8 cellular contexts compared by ENCODE assay signal in genomic region chr1:150560011-150560438, GRCh38. TPM values are rescaled to one million over a fixed set of nuclear protein-coding genes. Genes with fewer than 3 reads are reported as not detected.
A peak's percentile ranks its signal among the peaks of the same experiment; 100 is the strongest.
DNase-seq lines count a peak whose midpoint lies in the region; ATAC-seq, FAIRE-seq and TF ChIP-seq lines count a peak whose summit lies in the region.

No MANE protein-coding gene starts in this region.

- H3K9me3 ChIP-seq in AG04450 (ENCODE audit: control insufficient read depth, insufficient read depth, low read length) (no peaks in the 10 kb centered on the region; the same call in 1 of the 2 replicates), H1 (ENCODE audit: insufficient read depth in 2 of 2, low read depth in 1 of 2, low read length in 1 of 2) (no peaks in the 10 kb centered on the region)

- peak overlapping the region; percentile 22 to 85; a peak in 1 of 4 replicates for H3K4me2 ChIP-seq in H1 (ENCODE audit: insufficient read depth in 1 of 2, low read depth in 2 of 2, low read length in 2 of 2)

- 45% methylated on average over 9 of the region's 9 CpGs; no CpG with 5 or more reads in 1 of the 2 experiments for WGBS in H1 (ENCODE audit: extremely low coverage in 1 of 2, insufficient coverage in 1 of 2, insufficient read length in 1 of 2, insufficient replicate concordance in 2 of 2, low coverage in 1 of 2, low lambda C conversion rate in 2 of 2, missing lambda C conversion rate in 1 of 2), 2 experiments

- DNase-seq in AG04450 (ENCODE audit: low read depth, low spot score), result no peak
- DNase-seq in GM20000 (ENCODE audit: low spot score), result peak; percentile 89
- DNase-seq in NCI-H69 (lab: John Stamatoyannopoulos, UW), result peak; percentile 75
- DNase-seq in activated CD8-positive, alpha-beta T cell treated with anti-CD3 and anti-CD28 coated beads for 36 hours, result peak; percentile 87
- DNase-seq in H1 (ENCODE audit: low read depth in 1 of 2, low spot score in 2 of 2), result peak in 1 of 2 experiments; percentile 92
- DNase-seq in mucosa of gallbladder (ENCODE audit: low spot score), result peak; percentile 82
- peak; percentile 84 for DNase-seq in stimulated activated naive CD8-positive, alpha-beta T cell treated with anti-CD3 and anti-CD28 coated beads, Interleukin-15, Interleukin-2, amounts not matched to agents 100 U/mL and 50 U/mL, for 24 hours

- TF ChIP-seq CTCF in AG04450 (IDR thresholded peaks at IDR 0.05; ENCODE audit: low read depth, low read length) (peak; percentile 91), GM20000 (IDR thresholded peaks at IDR 0.05; ENCODE audit: extremely low read depth, missing control alignments) (peak; percentile 95), H1 (IDR thresholded peaks at IDR 0.05; ENCODE audit: control extremely low read depth in 1 of 3, insufficient read depth in 1 of 3, low read depth in 1 of 3, low read length in 3 of 3) (peak in 2 of 3 experiments; percentile 86 to 97; a peak in 3 of 4 replicates)
- TF ChIP-seq CTCF in activated CD8-positive, alpha-beta T cell treated with anti-CD3 and anti-CD28 coated beads for 36 hours (IDR thresholded peaks at IDR 0.05), result peak; percentile 93

- no peak overlapping the region for H2BK20ac ChIP-seq in H1 (ENCODE audit: low read length)

- H4K91ac ChIP-seq in H1 (replicated peaks; ENCODE audit: insufficient read length, low read length), result peak overlapping the region; percentile 5

- peak overlapping the region; percentile 100 for H2BK15ac ChIP-seq in H1 (ENCODE audit: low read length)

- H3K27ac Mint-ChIP-seq in activated CD8-positive, alpha-beta T cell treated with anti-CD3 and anti-CD28 coated beads for 36 hours, result peak overlapping the region; percentile 99

- peaks cover 36% of the 10 kb centered on the region for H3K4me1 Mint-ChIP-seq in activated CD8-positive, alpha-beta T cell treated with anti-CD3 and anti-CD28 coated beads for 36 hours (ENCODE audit: low read depth)

- H2AFZ ChIP-seq in H1 (ENCODE audit: low read length), result no peak overlapping the region

- FAIRE-seq in H1 (lab: Jason Lieb, UNC), result no peak

- peak overlapping the region; percentile 88 for H2BK12ac ChIP-seq in H1 (ENCODE audit: low read depth, low read length)

- peak overlapping the region; percentile 62; the same call in 1 of the 2 replicates for H2BK5ac ChIP-seq in H1 (ENCODE audit: low read depth, low read length)

- TF ChIP-seq POLR2A in H1 (IDR thresholded peaks at IDR 0.05; ENCODE audit: control extremely low read depth in 1 of 2, low read depth in 2 of 2, low read length in 2 of 2), result no peak

- intact Hi-C loops in activated CD8-positive, alpha-beta T cell treated with anti-CD3 and anti-CD28 coated beads for 36 hours (cut with micrococcal nuclease), result loop anchor here (10.0 kb wide), 1 partner anchor 135 kb away; the partner anchor contains the start of gene GOLPH3L

- H3K18ac ChIP-seq in H1 (ENCODE audit: extremely low read depth, low read length), result no peak overlapping the region

- H4K8ac ChIP-seq in H1 (ENCODE audit: extremely low read depth, insufficient read depth, low read length), result no peak overlapping the region

- H3K27me3 ChIP-seq in AG04450 (ENCODE audit: control insufficient read depth, insufficient read depth, low read length) (no peaks in the 10 kb centered on the region), H1 (replicated peaks in 1 of 4; ENCODE audit: control insufficient read depth in 3 of 4, extremely low read depth in 1 of 4, insufficient read depth in 3 of 4, low read length in 3 of 4) (no peaks in the 10 kb centered on the region)

- peaks cover 0 to 4% (median 2%) of the 10 kb centered on the region in 4 experiments; a peak in 2 of 8 replicates for H3K36me3 ChIP-seq in H1 (ENCODE audit: control insufficient read depth in 2 of 4, insufficient read depth in 4 of 4, low read length in 3 of 4)

- H3K4ac ChIP-seq in H1 (replicated peaks; ENCODE audit: insufficient read length, low read depth, low read length), result no peak overlapping the region

- no peaks in the 10 kb centered on the region for H3K9me3 Mint-ChIP-seq in activated CD8-positive, alpha-beta T cell treated with anti-CD3 and anti-CD28 coated beads for 36 hours

- H3K79me2 ChIP-seq in H1 (ENCODE audit: control insufficient read depth in 1 of 2, insufficient read depth in 2 of 2, low read length in 2 of 2), result peaks cover 0 to 26% of the 10 kb centered on the region in 2 experiments; a peak in 2 of 4 replicates

- no peak overlapping the region for H2BK120ac ChIP-seq in H1 (replicated peaks; ENCODE audit: low read depth, low read length)

- H2AK5ac ChIP-seq in H1 (ENCODE audit: low read depth, low read length), result peak overlapping the region; percentile 42; the same call in 1 of the 2 replicates

- CTCF ChIA-PET in AG04450 (lab: Charles Lee), result interaction anchor here (0.5 to 4.3 kb wide), 45 partner anchors 8 to 439 kb away, joined by 3 to 104 read pairs (median 5); partner anchors contain the start of genes ADAMTSL4, CTSK, ENSA and FALEC
- CTCF ChIA-PET in activated CD8-positive, alpha-beta T cell treated with anti-CD3 and anti-CD28 coated beads for 36 hours (lab: Charles Lee), result interaction anchor here (0.6 to 11.2 kb wide), 32 partner anchors 10 to 446 kb away, joined by 3 to 324 read pairs (median 4); partner anchors contain the start of genes ADAMTSL4, CA14, CTSS and ENSA
- CTCF ChIA-PET in H1 (lab: Charles Lee; ENCODE audit: partially characterized antibody), result interaction anchor here (0.6 to 13.7 kb wide), 41 partner anchors 11 to 299 kb away, joined by 3 to 210 read pairs (median 4); partner anchors contain the start of genes ADAMTSL4, FALEC, GOLPH3L and MCL1

- TF ChIP-seq RAD21 in H1 (IDR thresholded peaks at IDR 0.05 in 1 of 2, conservative IDR thresholded peaks at IDR 0.05 in 1 of 2; ENCODE audit: low read depth in 2 of 2, low read length in 2 of 2), result peak; percentile 57 to 67

- H3K9ac ChIP-seq in H1 (replicated peaks in 1 of 4; ENCODE audit: extremely low read depth in 1 of 4, low read depth in 3 of 4, low read length in 3 of 4), result no peak overlapping the region

- H4K5ac ChIP-seq in H1 (ENCODE audit: insufficient read length, low read depth, low read length), result peak overlapping the region; percentile 13

- H3K79me1 ChIP-seq in H1 (ENCODE audit: low read depth, low read length), result 0 out of 2 replicates have a peak, but pooled peaks cover 3% of the 10 kb centered on the region

- POLR2A ChIA-PET in AG04450 (lab: Yijun Ruan, JAX), result interaction anchor here (1.1 to 7.0 kb wide), 3 partner anchors 8 to 59 kb away, joined by 4 to 130 read pairs (median 15); partner anchors contain the start of gene MCL1
- POLR2A ChIA-PET in activated CD8-positive, alpha-beta T cell treated with anti-CD3 and anti-CD28 coated beads for 36 hours (lab: Charles Lee), result interaction anchor here (0.6 to 24.5 kb wide), 6 partner anchors 8 to 366 kb away, joined by 3 to 678 read pairs (median 5); partner anchors contain the start of genes ADAMTSL4, ENSA, MCL1 and SETDB1
- POLR2A ChIA-PET in H1 (lab: Charles Lee; ENCODE audit: partially characterized antibody), result interaction anchor here (0.6 to 43.7 kb wide), 8 partner anchors 9 to 414 kb away, joined by 3 to 1380 read pairs (median 4); partner anchors contain the start of genes ADAMTSL4, ENSA, FALEC and MCL1

- peaks cover 7% of the 10 kb centered on the region for H3K23me2 ChIP-seq in H1 (ENCODE audit: low read depth, low read length)

- H3K23ac ChIP-seq in H1 (ENCODE audit: insufficient read length), result no peak overlapping the region

- no peak overlapping the region for H3K56ac ChIP-seq in H1 (replicated peaks; ENCODE audit: insufficient read length, low read depth, low read length)

- H4K20me1 ChIP-seq in H1 (replicated peaks in 1 of 2; ENCODE audit: control insufficient read depth in 1 of 2, insufficient read depth in 2 of 2, low read length in 2 of 2), result peaks cover 0 to 6% of the 10 kb centered on the region in 2 experiments

- peaks cover 2% of the 10 kb centered on the region for H3K36me3 Mint-ChIP-seq in activated CD8-positive, alpha-beta T cell treated with anti-CD3 and anti-CD28 coated beads for 36 hours (ENCODE audit: low read depth)

- peaks cover 11 to 23% (median 19%) of the 10 kb centered on the region in 4 experiments for H3K4me1 ChIP-seq in H1 (replicated peaks in 1 of 4; ENCODE audit: control insufficient read depth in 3 of 4, insufficient read depth in 4 of 4, low read length in 3 of 4)

- no peak for TF ChIP-seq EP300 in H1 (IDR thresholded peaks at IDR 0.05; ENCODE audit: borderline replicate concordance in 1 of 2, low read depth in 2 of 2, low read length in 2 of 2)

- no peak overlapping the region for H3K14ac ChIP-seq in H1 (ENCODE audit: insufficient read length)

- H3K27ac ChIP-seq in AG04450 (ENCODE audit: low read depth, low read length), result no peak overlapping the region
- no peak overlapping the region for H3K27ac ChIP-seq in H1 (ENCODE audit: low read depth, low read length)

- no peaks in the 10 kb centered on the region for H3K27me3 Mint-ChIP-seq in activated CD8-positive, alpha-beta T cell treated with anti-CD3 and anti-CD28 coated beads for 36 hours

- peak; percentile 21 for ATAC-seq in activated CD8-positive, alpha-beta T cell treated with anti-CD3 and anti-CD28 coated beads for 36 hours
- ATAC-seq in stimulated activated naive CD8-positive, alpha-beta T cell treated with anti-CD3 and anti-CD28 coated beads, Interleukin-15, Interleukin-2, amounts not matched to agents 100 U/mL and 50 U/mL, for 24 hours, result peak; percentile 6
- ATAC-seq in GM21447 (IDR thresholded peaks at IDR 0.05; ENCODE audit: unreplicated experiment), result no peak

- peak overlapping the region; percentile 88 for H3K4me3 Mint-ChIP-seq in activated CD8-positive, alpha-beta T cell treated with anti-CD3 and anti-CD28 coated beads for 36 hours

- H3K4me3 ChIP-seq in AG04450 (ENCODE audit: low read depth, low read length) (no peak overlapping the region), H1 (ENCODE audit: extremely low read depth in 1 of 4, insufficient read depth in 2 of 4, low read depth in 3 of 4, low read length in 4 of 4) (no peak overlapping the region)

RNA-seq across cellular contexts. Expression of gene ADAMTSL4, which starts 10.8 kb away (rescaled TPM):
- 4.2 and 4.9 TPM in 2 replicates for polyA plus RNA-seq in AG04450 (2011; rRNA removed)
- 3.0 and 3.8 TPM in 2 replicates for polyA minus RNA-seq in AG04450 (2011; rRNA and poly(A)+ RNA removed)
- total RNA-seq in activated CD8-positive, alpha-beta T cell treated with anti-CD3 and anti-CD28 coated beads for 36 hours, result under 1 TPM; 0.11 to 0.20 TPM
- 5.3 and 5.4 TPM in 2 replicates for total RNA-seq in H1 (2021; fragmentation: NEBNext Ultra II Directional; extraction: Animal tissue kit (Norgen Biotek cat#: 25700))
- 4.2 and 5.9 TPM in 2 replicates for polyA plus RNA-seq in H1 (2011; rRNA removed)
- 3.1 TPM for polyA plus RNA-seq in H1 (2011; cell fraction: cytosol; rRNA removed)
- polyA plus RNA-seq in H1 (2011; cell fraction: nucleus; rRNA removed), result 26.7 TPM
- 4.9 to 7.2 TPM (median 6.7 TPM) in 4 replicates for polyA plus RNA-seq in H1 (2012, experiment 1 of 2)
- 3.8 TPM for polyA plus RNA-seq in H1 (2012, experiment 2 of 2)
- polyA plus RNA-seq in H1 (2013, experiment 1 of 2), result 9.2 TPM
- 8.1 TPM for polyA plus RNA-seq in H1 (2013, experiment 2 of 2)
- 0.73 and 0.85 TPM in 2 replicates for polyA minus RNA-seq in H1 (2011; rRNA and poly(A)+ RNA removed)
- polyA minus RNA-seq in H1 (2011; cell fraction: cytosol; rRNA and poly(A)+ RNA removed), result 2.6 TPM
- polyA minus RNA-seq in H1 (2011; cell fraction: nucleus; rRNA and poly(A)+ RNA removed), result 3.5 TPM
- total RNA-seq in mucosa of gallbladder, result 17.2 TPM

RNA-seq across cellular contexts. Expression of gene MCL1, which starts 19.4 kb away (rescaled TPM):
- 107 and 138 TPM in 2 replicates for polyA plus RNA-seq in AG04450 (2011; rRNA removed)
- polyA minus RNA-seq in AG04450 (2011; rRNA and poly(A)+ RNA removed), result 160 and 170 TPM in 2 replicates
- total RNA-seq in activated CD8-positive, alpha-beta T cell treated with anti-CD3 and anti-CD28 coated beads for 36 hours, result 100 to 1,000 TPM; 207 TPM
- total RNA-seq in H1 (2021; fragmentation: NEBNext Ultra II Directional; extraction: Animal tissue kit (Norgen Biotek cat#: 25700)), result 196 and 218 TPM in 2 replicates
- polyA plus RNA-seq in H1 (2011; rRNA removed), result 57.5 and 61.1 TPM in 2 replicates
- polyA plus RNA-seq in H1 (2011; cell fraction: cytosol; rRNA removed), result 78.4 TPM
- polyA plus RNA-seq in H1 (2011; cell fraction: nucleus; rRNA removed), result 85.5 TPM
- 93.2 to 159 TPM (median 119 TPM) in 4 replicates for polyA plus RNA-seq in H1 (2012, experiment 1 of 2)
- polyA plus RNA-seq in H1 (2012, experiment 2 of 2), result 18.8 TPM
- 116 TPM for polyA plus RNA-seq in H1 (2013, experiment 1 of 2)
- polyA plus RNA-seq in H1 (2013, experiment 2 of 2), result 123 TPM
- 104 and 119 TPM in 2 replicates for polyA minus RNA-seq in H1 (2011; rRNA and poly(A)+ RNA removed)
- 98.4 TPM for polyA minus RNA-seq in H1 (2011; cell fraction: cytosol; rRNA and poly(A)+ RNA removed)
- 171 TPM for polyA minus RNA-seq in H1 (2011; cell fraction: nucleus; rRNA and poly(A)+ RNA removed)
- 231 TPM for total RNA-seq in mucosa of gallbladder

RNA-seq across cellular contexts. Expression of gene FALEC, which starts 44.5 kb away (rescaled TPM):
- not detected in 2 replicates for polyA plus RNA-seq in AG04450 (2011; rRNA removed)
- not detected in 2 replicates for polyA minus RNA-seq in AG04450 (2011; rRNA and poly(A)+ RNA removed)
- total RNA-seq in activated CD8-positive, alpha-beta T cell treated with anti-CD3 and anti-CD28 coated beads for 36 hours, result not detected
- 1.1 TPM in 1 of 2 replicates, not detected in the other for total RNA-seq in H1 (2021; fragmentation: NEBNext Ultra II Directional; extraction: Animal tissue kit (Norgen Biotek cat#: 25700))
- polyA plus RNA-seq in H1 (2011; rRNA removed), result not detected in 2 replicates
- polyA plus RNA-seq in H1 (2011; cell fraction: cytosol; rRNA removed), result 0.19 TPM
- polyA plus RNA-seq in H1 (2011; cell fraction: nucleus; rRNA removed), result not detected
- polyA plus RNA-seq in H1 (2012, experiment 1 of 2), result 0.36 to 1.0 TPM (median 0.75 TPM) in 4 replicates
- polyA plus RNA-seq in H1 (2012, experiment 2 of 2), result not detected
- 0.45 TPM for polyA plus RNA-seq in H1 (2013, experiment 1 of 2)
- 0.11 TPM for polyA plus RNA-seq in H1 (2013, experiment 2 of 2)
- polyA minus RNA-seq in H1 (2011; rRNA and poly(A)+ RNA removed), result 0.57 TPM in 1 of 2 replicates, not detected in the other
- polyA minus RNA-seq in H1 (2011; cell fraction: cytosol; rRNA and poly(A)+ RNA removed), result not detected
- not detected for polyA minus RNA-seq in H1 (2011; cell fraction: nucleus; rRNA and poly(A)+ RNA removed)
- 1.1 TPM for total RNA-seq in mucosa of gallbladder

RNA-seq across cellular contexts. Expression of gene ECM1, which starts 52.1 kb away (rescaled TPM):
- polyA plus RNA-seq in AG04450 (2011; rRNA removed), result 122 and 163 TPM in 2 replicates
- 55.8 and 69.9 TPM in 2 replicates for polyA minus RNA-seq in AG04450 (2011; rRNA and poly(A)+ RNA removed)
- under 1 TPM; 0.74 to 0.81 TPM for total RNA-seq in activated CD8-positive, alpha-beta T cell treated with anti-CD3 and anti-CD28 coated beads for 36 hours
- 0.73 and 0.95 TPM in 2 replicates for total RNA-seq in H1 (2021; fragmentation: NEBNext Ultra II Directional; extraction: Animal tissue kit (Norgen Biotek cat#: 25700))
- polyA plus RNA-seq in H1 (2011; rRNA removed), result 0.98 and 1.1 TPM in 2 replicates
- 1.0 TPM for polyA plus RNA-seq in H1 (2011; cell fraction: cytosol; rRNA removed)
- 5.8 TPM for polyA plus RNA-seq in H1 (2011; cell fraction: nucleus; rRNA removed)
- polyA plus RNA-seq in H1 (2012, experiment 1 of 2), result 0.83 to 1.3 TPM (median 1.2 TPM) in 4 replicates
- polyA plus RNA-seq in H1 (2012, experiment 2 of 2), result 0.63 TPM
- polyA plus RNA-seq in H1 (2013, experiment 1 of 2), result 0.81 TPM
- polyA plus RNA-seq in H1 (2013, experiment 2 of 2), result 0.87 TPM
- polyA minus RNA-seq in H1 (2011; rRNA and poly(A)+ RNA removed), result 0.32 and 0.37 TPM in 2 replicates
- not detected for polyA minus RNA-seq in H1 (2011; cell fraction: cytosol; rRNA and poly(A)+ RNA removed)
- polyA minus RNA-seq in H1 (2011; cell fraction: nucleus; rRNA and poly(A)+ RNA removed), result 1.7 TPM
- 681 TPM for total RNA-seq in mucosa of gallbladder
